Comparison of ENCODE assay signal across 1 cellular context in the genomic region with DNA sequence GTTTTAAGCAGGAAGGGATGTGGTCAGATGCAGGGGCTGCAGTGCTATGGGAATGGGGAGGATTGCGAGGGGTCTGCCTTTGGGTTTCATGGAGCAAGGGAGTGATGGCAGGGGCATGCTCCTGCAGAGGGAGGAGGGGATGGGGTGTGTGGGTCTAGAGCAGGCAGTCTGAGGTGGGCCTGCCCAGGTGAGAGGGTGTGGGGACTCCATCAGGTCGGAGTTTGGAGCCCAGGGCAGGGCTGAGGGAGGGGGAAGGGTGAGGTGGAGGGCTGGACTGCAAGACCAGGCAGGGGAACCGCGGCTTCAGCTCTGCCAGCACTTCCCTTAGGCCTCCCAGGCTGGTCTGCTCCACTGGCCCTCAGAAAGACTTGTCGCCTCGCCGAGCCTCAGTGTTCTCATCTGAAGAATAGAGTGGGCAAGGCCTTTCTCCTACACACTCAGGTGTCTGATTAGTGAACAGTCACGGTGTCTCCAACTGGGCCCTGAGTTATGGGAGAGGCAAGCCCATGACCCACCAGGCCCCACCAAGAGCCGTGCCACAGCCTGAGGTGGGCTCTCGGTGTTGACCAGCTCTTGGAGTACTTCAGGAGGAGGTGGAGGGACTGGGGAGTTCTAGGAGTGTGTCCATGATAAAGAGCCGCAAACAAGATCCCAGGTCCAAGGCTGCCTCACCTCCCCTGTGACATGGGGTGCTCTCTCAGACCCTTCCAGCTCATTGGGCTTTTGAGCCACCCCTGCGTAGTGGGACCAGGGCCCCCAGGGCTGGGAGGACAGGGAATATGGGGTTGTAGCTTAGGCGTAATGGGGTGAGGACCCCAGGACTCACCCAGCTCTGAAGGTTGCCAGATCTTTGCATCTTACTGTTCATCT.
TF ChIP-seq lines count a peak whose summit lies in the region.

No MANE protein-coding gene starts in this region.

TF ChIP-seq in Ishikawa, 13 proteins besides CTCF, POLR2A, EP300 and RAD21:
- TF ChIP-seq, protein P1, sequence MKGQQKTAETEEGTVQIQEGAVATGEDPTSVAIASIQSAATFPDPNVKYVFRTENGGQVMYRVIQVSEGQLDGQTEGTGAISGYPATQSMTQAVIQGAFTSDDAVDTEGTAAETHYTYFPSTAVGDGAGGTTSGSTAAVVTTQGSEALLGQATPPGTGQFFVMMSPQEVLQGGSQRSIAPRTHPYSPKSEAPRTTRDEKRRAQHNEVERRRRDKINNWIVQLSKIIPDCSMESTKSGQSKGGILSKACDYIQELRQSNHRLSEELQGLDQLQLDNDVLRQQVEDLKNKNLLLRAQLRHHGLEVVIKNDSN (IDR thresholded peaks at IDR 0.05): no peak
- TF ChIP-seq ZBTB7A (IDR thresholded peaks at IDR 0.05; ENCODE audit: low read depth) (0 out of 2 replicates have a peak, but pooled peaks have one; percentile 22), CREB1 (IDR thresholded peaks at IDR 0.05; ENCODE audit: low read depth) (no peak), YY1 (IDR thresholded peaks at IDR 0.05; ENCODE audit: low read depth) (no peak)
